In genomic region chr3:134666885-134667284, GRCh38 we compare ENCODE assay signal across 22 cellular contexts. TPM values are rescaled to one million over a fixed set of nuclear protein-coding genes. Genes with fewer than 3 reads are reported as not detected.
DNase-seq lines count a peak whose midpoint lies in the region; ATAC-seq and TF ChIP-seq lines count a peak whose summit lies in the region.
"Had no signal": no experiment of that assay in that cellular context is flagged by ENCODE, and none has a peak within 500 bp of the region (broad histone marks: within the 10 kb centered on the region; RNA-seq: fewer than 3 reads in every experiment).

No MANE protein-coding gene starts in this region.

- peak overlapping the region; percentile 50 for H3K27ac ChIP-seq in osteoblast (ENCODE audit: low read depth, low read length)
- H3K27ac ChIP-seq: HL-60, RWPE1, SK-N-MC had no signal

- no peak for TF ChIP-seq CTCF in HFFc6 (IDR thresholded peaks at IDR 0.05)
- TF ChIP-seq CTCF in WTC11 (IDR thresholded peaks at IDR 0.05) = no peak
- TF ChIP-seq CTCF in osteoblast (IDR thresholded peaks at IDR 0.05; ENCODE audit: extremely low read depth, low read depth, low read length) = no peak

- ATAC-seq in WTC11 = peak; percentile 62
- no peak for ATAC-seq in activated naive CD4-positive, alpha-beta T cell treated with anti-CD3 and anti-CD28 coated beads, Interleukin-2, amount 50 U/mL, for 72 hours
- ATAC-seq in GM21381 (IDR thresholded peaks at IDR 0.05; ENCODE audit: unreplicated experiment) = no peak
- no peak for ATAC-seq in HG02840 (IDR thresholded peaks at IDR 0.05; ENCODE audit: low FRiP score, unreplicated experiment)
- ATAC-seq: GM23338, HepG2 had no signal

- H3K79me2 ChIP-seq in osteoblast (ENCODE audit: insufficient read depth, low read length) = no peaks in the 10 kb centered on the region

- peak overlapping the region; percentile 15 for H3K4me3 ChIP-seq in osteoblast (ENCODE audit: insufficient read depth, low read length)
- H3K4me3 ChIP-seq: GM23338, SK-N-MC had no signal

- H3K27ac Mint-ChIP-seq in HFFc6 (peak overlapping the region; percentile 3; the same call in 1 of the 2 replicates), WTC11 (no peak overlapping the region)
- no peak overlapping the region for H3K27ac Mint-ChIP-seq in activated naive CD4-positive, alpha-beta T cell treated with anti-CD3 and anti-CD28 coated beads, Interleukin-2, amount 50 U/mL, for 72 hours
- H3K27ac Mint-ChIP-seq: GM23338 had no signal

- H3K4me3 Mint-ChIP-seq in HFFc6 (no peak overlapping the region), WTC11 (no peak overlapping the region)
- H3K4me3 Mint-ChIP-seq: GM23338 had no signal

- DNase-seq in Daoy (ENCODE audit: low read depth) (peak; percentile 49), HFFc6 (no peak), WTC11 (ENCODE audit: low spot score) (no peak), osteoblast (ENCODE audit: insufficient read length, low spot score, missing footprints) (peak; percentile 85)
- DNase-seq in activated naive CD4-positive, alpha-beta T cell treated with anti-CD3 and anti-CD28 coated beads, Interleukin-2, amount 50 U/mL, for 72 hours (ENCODE audit: low spot score in 2 of 2) = no peak
- no peak for DNase-seq in stimulated activated CD4-positive, alpha-beta T cell treated with anti-CD3 and anti-CD28 coated beads, Interleukin-1b, Interleukin-23, amount 100 ng/mL, for 48 hours
- DNase-seq: BE2C, KBM-7, NCI-H1105, NCI-H146, NCI-H2029, NCI-H510A treated with DMSO at 0.1 percent for 48 hours, NCI-H748 treated with DMSO at 0.1 percent for 48 hours, SHP77 treated with DMSO at 0.1 percent for 48 hours had no signal

- peak overlapping the region; percentile 66 for H3K4me2 ChIP-seq in osteoblast (ENCODE audit: insufficient read depth, low read length)
- H3K4me2 ChIP-seq: GM23338 had no signal

- no peaks in the 10 kb centered on the region for H3K27me3 ChIP-seq in osteoblast (ENCODE audit: insufficient read depth, low read length)
- H3K27me3 ChIP-seq: BE2C had no signal

- H3K9me3 ChIP-seq in osteoblast (ENCODE audit: low read depth, low read length) = no peaks in the 10 kb centered on the region
- H3K9me3 ChIP-seq: BE2C had no signal

- H3K36me3 ChIP-seq in osteoblast (ENCODE audit: insufficient read depth, low read length) = no peaks in the 10 kb centered on the region
- H3K36me3 ChIP-seq: BE2C had no signal

- H3K36me3 Mint-ChIP-seq in HFFc6 (ENCODE audit: low read depth) = no peaks in the 10 kb centered on the region
- no peaks in the 10 kb centered on the region for H3K36me3 Mint-ChIP-seq in WTC11
- H3K36me3 Mint-ChIP-seq in activated naive CD4-positive, alpha-beta T cell treated with anti-CD3 and anti-CD28 coated beads, Interleukin-2, amount 50 U/mL, for 72 hours = no peaks in the 10 kb centered on the region

- POLR2A ChIA-PET in WTC11 (lab: Charles Lee) = no interaction called here

- CTCF ChIA-PET in WTC11 (lab: Charles Lee) = interaction anchor here (3.3 kb wide), 1 partner anchor 10 kb away, joined by 15 read pairs; no protein-coding TSS in a partner anchor

- H3K4me1 Mint-ChIP-seq in HFFc6 (ENCODE audit: low read depth) (peaks cover 35% of the 10 kb centered on the region), WTC11 (peaks cover 3% of the 10 kb centered on the region; the same call in 1 of the 2 replicates)
- H3K4me1 Mint-ChIP-seq: GM23338 had no signal

- no peaks in the 10 kb centered on the region for H4K20me1 ChIP-seq in osteoblast (ENCODE audit: insufficient read depth, low read length)

- H3K4me1 ChIP-seq in osteoblast (ENCODE audit: insufficient read depth, low read length) = peaks cover 28% of the 10 kb centered on the region
- H3K4me1 ChIP-seq: BE2C had no signal

- peak overlapping the region; percentile 64 for H2AFZ ChIP-seq in osteoblast (ENCODE audit: low read length)
- H2AFZ ChIP-seq: GM23338 had no signal

- H3K9me3 Mint-ChIP-seq in HFFc6 (no peaks in the 10 kb centered on the region), WTC11 (no peaks in the 10 kb centered on the region)
- peaks cover 0 to 4% of the 10 kb centered on the region in 2 donors for H3K9me3 Mint-ChIP-seq in activated naive CD4-positive, alpha-beta T cell treated with anti-CD3 and anti-CD28 coated beads, Interleukin-2, amount 50 U/mL, for 72 hours
- H3K9me3 Mint-ChIP-seq: GM23338 had no signal

- H3K27me3 Mint-ChIP-seq in HFFc6 (ENCODE audit: insufficient read depth) (peaks cover 6% of the 10 kb centered on the region), WTC11 (ENCODE audit: low read depth) (peaks cover 6% of the 10 kb centered on the region)

TF ChIP-seq in WTC11, 78 proteins besides CTCF, POLR2A, EP300 and RAD21 (continues in another document):
- TF ChIP-seq ZNF425 (CRISPR knock-in tag; conservative IDR thresholded peaks at IDR 0.05) (no peak), MLX (CRISPR knock-in tag; IDR thresholded peaks at IDR 0.05) (no peak), CDX4 (CRISPR knock-in tag; IDR thresholded peaks at IDR 0.05; ENCODE audit: borderline replicate concordance) (no peak), ZNF532 (CRISPR knock-in tag; IDR thresholded peaks at IDR 0.05; ENCODE audit: borderline replicate concordance) (no peak), ZNF232 (CRISPR knock-in tag; IDR thresholded peaks at IDR 0.05) (no peak), CREM (CRISPR knock-in tag; IDR thresholded peaks at IDR 0.05) (no peak), ESRRA (CRISPR knock-in tag; IDR thresholded peaks at IDR 0.05; ENCODE audit: borderline replicate concordance) (no peak), TP53 (CRISPR knock-in tag; IDR thresholded peaks at IDR 0.05) (no peak), MAX (CRISPR knock-in tag; IDR thresholded peaks at IDR 0.05) (no peak)

RNA-seq across cellular contexts. Expression of gene KY, which starts 16.1 kb away (rescaled TPM):
- 1.5 and 2.6 TPM in 2 replicates for total RNA-seq in Daoy (2014; rRNA removed; shearing (Covaris generic))
- under 1 TPM in 2 of 6 experiments, not detected in 4; 0.11 to 0.16 TPM for total RNA-seq in HFFc6 (2021; fragmentation: NEBNext Ultra II Directional; extraction: Animal tissue kit (Norgen Biotek cat#: 25700))
- not detected in 3 replicates for total RNA-seq in WTC11 (2021)
- total RNA-seq in osteoblast = 2.1 and 3.6 TPM in 2 replicates
- total RNA-seq in activated naive CD4-positive, alpha-beta T cell treated with anti-CD3 and anti-CD28 coated beads, Interleukin-2, amount 50 U/mL, for 72 hours = not detected
- total RNA-seq: GM23338, HepG2, HT-29 had no signal

Comparison
In these comparisons a context has a peak if more than half of its experiments do, and no peak if none do; other contexts are left out.
1. DNase-seq: peak in Daoy (single experiment) and osteoblast (single experiment); none in HFFc6 (single experiment), WTC11 (single experiment), activated naive CD4-positive, alpha-beta T cell treated with anti-CD3 and anti-CD28 coated beads, Interleukin-2, amount 50 U/mL, for 72 hours (0 of 2) and stimulated activated CD4-positive, alpha-beta T cell treated with anti-CD3 and anti-CD28 coated beads, Interleukin-1b, Interleukin-23, amount 100 ng/mL, for 48 hours (single experiment).